9 cellular contexts compared by ENCODE assay signal in genomic region chr12:14364583-14365271, GRCh38. TPM values are rescaled to one million over a fixed set of nuclear protein-coding genes. Genes with fewer than 3 reads are reported as not detected.
DNase-seq lines count a peak whose midpoint lies in the region; ATAC-seq and TF ChIP-seq lines count a peak whose summit lies in the region.
"Had no signal": no experiment of that assay in that cellular context is flagged by ENCODE, and none has a peak within 500 bp of the region (broad histone marks: within the 10 kb centered on the region; RNA-seq: fewer than 3 reads in every experiment).

No MANE protein-coding gene starts in this region.

- H3K4me1 Mint-ChIP-seq in neural progenitor cell = peaks cover 12% of the 10 kb centered on the region

- H3K27ac ChIP-seq in BLaER1 (peak overlapping the region; percentile 95), MM.1S (ENCODE audit: low read length) (peak overlapping the region; percentile 96; the same call in 1 of the 2 replicates), duodenal mucosa (ENCODE audit: low read depth, low read length) (peak overlapping the region; percentile 34), neural progenitor cell (no peak overlapping the region)

- no peak for ATAC-seq in HG03108 (IDR thresholded peaks at IDR 0.05; ENCODE audit: unreplicated experiment)

- H3K4me3 ChIP-seq in BLaER1 (peak overlapping the region; percentile 69), MM.1S (ENCODE audit: low read length) (peak overlapping the region; percentile 75), duodenal mucosa (ENCODE audit: low read depth in 1 of 2, low read length in 2 of 2) (peak overlapping the region; percentile 74 to 78), neural progenitor cell (peak overlapping the region; percentile 75)

- H3K36me3 Mint-ChIP-seq in neural progenitor cell = peaks cover 23% of the 10 kb centered on the region

- peak overlapping the region; percentile 90 for H3K4me3 Mint-ChIP-seq in neural progenitor cell

- H3F3A ChIP-seq in MM.1S (ENCODE audit: insufficient read depth, low read length) = peaks cover 15% of the 10 kb centered on the region
- H3F3A ChIP-seq in neural progenitor cell (ENCODE audit: low read depth) = peaks cover 26% of the 10 kb centered on the region

- TF ChIP-seq CTCF in MM.1S (IDR thresholded peaks at IDR 0.05; ENCODE audit: low read length) (no peak), neural progenitor cell (IDR thresholded peaks at IDR 0.05) (no peak)

- peak overlapping the region; percentile 39 for H3K27ac Mint-ChIP-seq in neural progenitor cell

- H3K9me3 ChIP-seq in BLaER1 (peaks cover 31% of the 10 kb centered on the region), MM.1S (replicated peaks; ENCODE audit: insufficient read depth, low read length) (no peaks in the 10 kb centered on the region), duodenal mucosa (ENCODE audit: control insufficient read depth in 1 of 2, low read length in 2 of 2) (no peaks in the 10 kb centered on the region), neural progenitor cell (ENCODE audit: low read depth) (no peaks in the 10 kb centered on the region)

- H4K20me1 ChIP-seq in BLaER1 = no peaks in the 10 kb centered on the region
- H4K20me1 ChIP-seq in MM.1S (ENCODE audit: insufficient read depth, low read length) = no peaks in the 10 kb centered on the region
- no peaks in the 10 kb centered on the region for H4K20me1 ChIP-seq in neural progenitor cell (ENCODE audit: low read depth)

- peaks cover 2% of the 10 kb centered on the region for H3K27me3 Mint-ChIP-seq in neural progenitor cell (ENCODE audit: insufficient read depth, low read depth)

- H3K9ac ChIP-seq in BLaER1 (peak overlapping the region; percentile 85), MM.1S (ENCODE audit: low read length) (peak overlapping the region; percentile 67; the same call in 1 of the 2 replicates), duodenal mucosa (ENCODE audit: low read depth in 1 of 2, low read length in 2 of 2) (peak overlapping the region in 1 of 2 donors; percentile 1), neural progenitor cell (no peak overlapping the region)

- no peak for DNase-seq in MM.1S
- no peak for DNase-seq in neural progenitor cell (ENCODE audit: low spot score)
- no peak for DNase-seq in stimulated activated CD4-positive, alpha-beta T cell treated with anti-CD3 and anti-CD28 coated beads, Interleukin-1b, Interleukin-23, amount 100 ng/mL, for 48 hours
- DNase-seq in DMS53 (lab: John Stamatoyannopoulos, UW) = no peak
- no peak for DNase-seq in H4 (ENCODE audit: low spot score)
- DNase-seq: NCI-H1105 had no signal

- H3K4me1 ChIP-seq in BLaER1 = peaks cover 7% of the 10 kb centered on the region; the same call in 1 of the 2 replicates
- peaks cover 6% of the 10 kb centered on the region; the same call in 1 of the 2 replicates for H3K4me1 ChIP-seq in MM.1S (ENCODE audit: low read length)
- H3K4me1 ChIP-seq in duodenal mucosa (ENCODE audit: control insufficient read depth in 1 of 2, insufficient read depth in 2 of 2, low read length in 2 of 2) = peaks cover 0 to 3% of the 10 kb centered on the region in 2 donors
- peaks cover 16% of the 10 kb centered on the region for H3K4me1 ChIP-seq in neural progenitor cell

- H3K36me3 ChIP-seq in BLaER1 (peaks cover 11% of the 10 kb centered on the region), MM.1S (replicated peaks; ENCODE audit: insufficient read depth, low read length) (no peaks in the 10 kb centered on the region), duodenal mucosa (ENCODE audit: control insufficient read depth in 1 of 2, insufficient read depth in 2 of 2, low read length in 2 of 2) (no peaks in the 10 kb centered on the region), neural progenitor cell (no peaks in the 10 kb centered on the region)

- H3K79me2 ChIP-seq in MM.1S (ENCODE audit: low read length) (peaks cover 36% of the 10 kb centered on the region), neural progenitor cell (ENCODE audit: low read depth) (peaks cover 39% of the 10 kb centered on the region)

- H3K9me2 ChIP-seq in MM.1S (replicated peaks; ENCODE audit: insufficient read depth, low read length) = no peaks in the 10 kb centered on the region

- H3K9me3 Mint-ChIP-seq in neural progenitor cell = peaks cover 40% of the 10 kb centered on the region

- peak overlapping the region; percentile 44 for H2AFZ ChIP-seq in MM.1S (ENCODE audit: low read length)
- H2AFZ ChIP-seq in neural progenitor cell (replicated peaks) = peak overlapping the region; percentile 17

- H3K27me3 ChIP-seq in BLaER1 (no peaks in the 10 kb centered on the region), MM.1S (replicated peaks; ENCODE audit: insufficient read depth, low read length) (no peaks in the 10 kb centered on the region), duodenal mucosa (ENCODE audit: control insufficient read depth in 1 of 2, insufficient read depth in 2 of 2, low read length in 2 of 2) (no peaks in the 10 kb centered on the region), neural progenitor cell (no peaks in the 10 kb centered on the region)

- H3K4me2 ChIP-seq in BLaER1 = peak overlapping the region; percentile 69
- H3K4me2 ChIP-seq in MM.1S (ENCODE audit: low read depth, low read length) = peak overlapping the region; percentile 54; the same call in 1 of the 2 replicates
- no peak overlapping the region for H3K4me2 ChIP-seq in neural progenitor cell

RNA-seq across cellular contexts. Expression of gene ATF7IP, which starts 0.8 kb away (rescaled TPM):
- total RNA-seq in neural progenitor cell (ENCODE audit: low replicate concordance) = 130 and 187 TPM in 2 replicates
- total RNA-seq in H4 (2014; rRNA removed; shearing (Covaris generic)) = 34.2 and 51.3 TPM in 2 replicates
